8 cellular contexts compared by ENCODE assay signal in genomic region chr2:221518201-221518936, GRCh38. TPM values are rescaled to one million over a fixed set of nuclear protein-coding genes. Genes with fewer than 3 reads are reported as not detected.
DNase-seq lines count a peak whose midpoint lies in the region; ATAC-seq and TF ChIP-seq lines count a peak whose summit lies in the region.

No MANE protein-coding gene starts in this region.

- peak; percentile 21 for ATAC-seq in GM19468 (IDR thresholded peaks at IDR 0.05; ENCODE audit: extremely low read depth, unreplicated experiment)
- peak; percentile 67 for ATAC-seq in HG03460 (IDR thresholded peaks at IDR 0.05; ENCODE audit: unreplicated experiment)

- TF ChIP-seq CTCF in lower leg skin (IDR thresholded peaks at IDR 0.05) = no peak

- intact Hi-C loops in lower leg skin (cut with DNase I; ENCODE audit: low total_unique reads) = no loop called here

- peak overlapping the region; percentile 46 for H3K27ac ChIP-seq in caudate nucleus (ENCODE audit: low read depth, low read length)
- peak overlapping the region; percentile 41 for H3K27ac ChIP-seq in temporal lobe (ENCODE audit: low read depth, low read length)

- peak; percentile 25 for DNase-seq in EL
- peak in 2 of 61 donors; percentile 29 to 35 for DNase-seq in caudate nucleus (lab: John Stamatoyannopoulos, UW)
- DNase-seq in lower leg skin (ENCODE audit: low spot score in 2 of 2) = no peak
- DNase-seq in NCI-H2227 treated with DMSO at 0.1 percent for 48 hours (lab: John Stamatoyannopoulos, UW) = no peak
- DNase-seq in NOMO-1 treated with dmso at 0.1 percent for 144 hours (lab: John Stamatoyannopoulos, UW; ENCODE audit: unreplicated experiment) = no peak

- H3K4me3 ChIP-seq in lower leg skin (ENCODE audit: low read depth, poor library complexity, severe bottlenecking) = no peak overlapping the region

- 59 to 61% methylated on average over 7 of the region's 7 CpGs for WGBS in lower leg skin, 2 donors

- no peak for TF ChIP-seq POLR2A in lower leg skin (IDR thresholded peaks at IDR 0.05)

RNA-seq across cellular contexts. Expression of gene EPHA4, which starts 53.7 kb away (rescaled TPM):
- total RNA-seq in temporal lobe (134 TPM), lower leg skin (10 to 100 TPM; 35.2 to 63.1 (median 53.7) TPM)
